In genomic region chr2:241094172-241094571, GRCh38 we compare ENCODE assay signal across 24 cellular contexts. TPM values are rescaled to one million over a fixed set of nuclear protein-coding genes. Genes with fewer than 3 reads are reported as not detected.
DNase-seq lines count a peak whose midpoint lies in the region; ATAC-seq, FAIRE-seq and TF ChIP-seq lines count a peak whose summit lies in the region.
"Had no signal": no experiment of that assay in that cellular context is flagged by ENCODE, and none has a peak within 500 bp of the region (broad histone marks: within the 10 kb centered on the region; RNA-seq: fewer than 3 reads in every experiment).

No MANE protein-coding gene starts in this region.

- peak overlapping the region; percentile 33; the same call in 1 of the 2 replicates for H3K9ac ChIP-seq in iPS-20b (ENCODE audit: low read depth, low read length)

- H3K4me3 Mint-ChIP-seq in activated CD8-positive, alpha-beta T cell treated with anti-CD3 and anti-CD28 coated beads for 36 hours, result no peak overlapping the region
- H3K4me3 Mint-ChIP-seq in activated CD8-positive, alpha-beta T cell treated with anti-CD3 and anti-CD28 coated beads, Interleukin-2, amount 10 ng/mL, durations not matched to agents 7 days and 5 days, result no peak overlapping the region
- no peak overlapping the region for H3K4me3 Mint-ChIP-seq in T-helper 17 cell
- H3K4me3 Mint-ChIP-seq: activated B cell treated with CpG ODN at 0.5 μM for 24 hours; central memory CD8-positive, alpha-beta T cell; type B pancreatic cell had no signal

- no peak for TF ChIP-seq CTCF in activated CD8-positive, alpha-beta T cell treated with anti-CD3 and anti-CD28 coated beads for 36 hours (IDR thresholded peaks at IDR 0.05)
- TF ChIP-seq CTCF in psoas muscle (IDR thresholded peaks at IDR 0.05), result no peak

- no peaks in the 10 kb centered on the region for H3K27me3 Mint-ChIP-seq in activated CD8-positive, alpha-beta T cell treated with anti-CD3 and anti-CD28 coated beads for 36 hours
- H3K27me3 Mint-ChIP-seq in activated CD8-positive, alpha-beta T cell treated with anti-CD3 and anti-CD28 coated beads, Interleukin-2, amount 10 ng/mL, durations not matched to agents 7 days and 5 days (ENCODE audit: low read depth), result no peaks in the 10 kb centered on the region
- no peaks in the 10 kb centered on the region for H3K27me3 Mint-ChIP-seq in T-helper 17 cell
- H3K27me3 Mint-ChIP-seq: activated B cell treated with CpG ODN at 0.5 μM for 24 hours; central memory CD8-positive, alpha-beta T cell; type B pancreatic cell had no signal

- no peak for DNase-seq in activated CD8-positive, alpha-beta T cell treated with anti-CD3 and anti-CD28 coated beads for 36 hours
- DNase-seq in activated CD8-positive, alpha-beta T cell treated with anti-CD3 and anti-CD28 coated beads, Interleukin-2, amount 10 ng/mL, durations not matched to agents 7 days and 5 days, result no peak
- DNase-seq in T-helper 17 cell (no peak), psoas muscle (no peak), frontal cortex (ENCODE audit: low spot score in 2 of 2) (no peak)
- DNase-seq in stimulated activated CD4-positive, alpha-beta T cell treated with anti-CD3 and anti-CD28 coated beads, Interleukin-4, amount 100 ng/mL, for 24 hours, result no peak
- no peak for DNase-seq in stimulated activated CD8-positive, alpha-beta memory T cell treated with anti-CD3 and anti-CD28 coated beads, Interleukin-4, amount 100 ng/mL, for 48 hours
- DNase-seq: activated B cell treated with CpG ODN at 0.5 μM for 24 hours; activated CD4-positive, alpha-beta T cell treated with anti-CD3 and anti-CD28 coated beads, Interleukin-2, amount 50 U/mL, for 4 hours; activated naive CD4-positive, alpha-beta T cell; BE2C; EL; heart right ventricle; KG1; lower lobe of right lung; nucleus accumbens; stomach had no signal

- H3K27ac Mint-ChIP-seq in activated CD8-positive, alpha-beta T cell treated with anti-CD3 and anti-CD28 coated beads for 36 hours, result peak overlapping the region; percentile 5
- H3K27ac Mint-ChIP-seq in activated CD8-positive, alpha-beta T cell treated with anti-CD3 and anti-CD28 coated beads, Interleukin-2, amount 10 ng/mL, durations not matched to agents 7 days and 5 days, result no peak overlapping the region
- peak overlapping the region; percentile 95 for H3K27ac Mint-ChIP-seq in T-helper 17 cell
- H3K27ac Mint-ChIP-seq: type B pancreatic cell had no signal

- H3K4me1 ChIP-seq in iPS-20b (ENCODE audit: insufficient read depth, low read length) (peaks cover 11% of the 10 kb centered on the region), psoas muscle (peaks cover 13% of the 10 kb centered on the region)
- H3K4me1 ChIP-seq: BE2C, HAP-1, heart right ventricle, Peyer's patch had no signal

- WGBS in psoas muscle, 3 donors, result 88 to 95% (median 90%) methylated on average over 7 of the region's 7 CpGs

- H3K27ac ChIP-seq in iPS-20b (ENCODE audit: low read length), result no peak overlapping the region
- peak overlapping the region; percentile 76 for H3K27ac ChIP-seq in psoas muscle
- H3K27ac ChIP-seq: epithelial cell of prostate, heart right ventricle, Peyer's patch, stomach had no signal

- peaks cover 50% of the 10 kb centered on the region for H3K4me1 Mint-ChIP-seq in activated CD8-positive, alpha-beta T cell treated with anti-CD3 and anti-CD28 coated beads for 36 hours (ENCODE audit: low read depth)
- H3K4me1 Mint-ChIP-seq in activated CD8-positive, alpha-beta T cell treated with anti-CD3 and anti-CD28 coated beads, Interleukin-2, amount 10 ng/mL, durations not matched to agents 7 days and 5 days (ENCODE audit: low read depth), result peaks cover 23% of the 10 kb centered on the region
- peaks cover 30% of the 10 kb centered on the region for H3K4me1 Mint-ChIP-seq in T-helper 17 cell

- intact Hi-C loops in activated CD8-positive, alpha-beta T cell treated with anti-CD3 and anti-CD28 coated beads for 36 hours (cut with micrococcal nuclease), result no loop called here
- intact Hi-C loops in psoas muscle (cut with DNase I), result no loop called here

- CTCF ChIA-PET in activated CD8-positive, alpha-beta T cell treated with anti-CD3 and anti-CD28 coated beads for 36 hours (lab: Charles Lee), result interaction anchor here (1.4 kb wide), 1 partner anchor 16 kb away, joined by 3 read pairs; no protein-coding TSS in a partner anchor
- CTCF ChIA-PET in activated CD8-positive, alpha-beta T cell treated with anti-CD3 and anti-CD28 coated beads, Interleukin-2, amount 10 ng/mL, durations not matched to agents 7 days and 5 days (lab: Charles Lee), result no interaction called here

- POLR2A ChIA-PET in activated CD8-positive, alpha-beta T cell treated with anti-CD3 and anti-CD28 coated beads for 36 hours (lab: Charles Lee), result interaction anchor here (0.6 to 2.9 kb wide), 5 partner anchors 10 to 56 kb away, joined by 3 to 9 read pairs (median 6); partner anchors contain the start of genes PASK and PPP1R7
- POLR2A ChIA-PET in activated CD8-positive, alpha-beta T cell treated with anti-CD3 and anti-CD28 coated beads, Interleukin-2, amount 10 ng/mL, durations not matched to agents 7 days and 5 days (lab: Charles Lee), result interaction anchor here (1.2 to 2.3 kb wide), 3 partner anchors 8 to 55 kb away, joined by 3 to 9 read pairs (median 8); partner anchors contain the start of genes MTERF4 and PASK

- H3K36me3 ChIP-seq in iPS-20b (ENCODE audit: insufficient read depth, low read depth, low read length) (peaks cover 85% of the 10 kb centered on the region), psoas muscle (ENCODE audit: insufficient read depth in 1 of 2, low read depth in 1 of 2) (peaks cover 7 to 96% of the 10 kb centered on the region in 2 donors)

- H3K9me3 Mint-ChIP-seq in activated CD8-positive, alpha-beta T cell treated with anti-CD3 and anti-CD28 coated beads for 36 hours, result no peaks in the 10 kb centered on the region
- no peaks in the 10 kb centered on the region for H3K9me3 Mint-ChIP-seq in activated CD8-positive, alpha-beta T cell treated with anti-CD3 and anti-CD28 coated beads, Interleukin-2, amount 10 ng/mL, durations not matched to agents 7 days and 5 days (ENCODE audit: insufficient read depth)
- H3K9me3 Mint-ChIP-seq: activated B cell treated with CpG ODN at 0.5 μM for 24 hours; central memory CD8-positive, alpha-beta T cell; type B pancreatic cell had no signal

- no peaks in the 10 kb centered on the region for H3K27me3 ChIP-seq in iPS-20b (ENCODE audit: insufficient read depth, low read length)
- no peaks in the 10 kb centered on the region for H3K27me3 ChIP-seq in psoas muscle (ENCODE audit: insufficient read depth in 3 of 3, low read length in 2 of 3)
- H3K27me3 ChIP-seq: BE2C, heart right ventricle, Peyer's patch, stomach had no signal

- H3K4me3 ChIP-seq in iPS-20b (ENCODE audit: low read length) (no peak overlapping the region), psoas muscle (no peak overlapping the region)
- H3K4me3 ChIP-seq: HAP-1, heart right ventricle, lower lobe of right lung, Peyer's patch, stomach had no signal

- no peaks in the 10 kb centered on the region for H3K9me3 ChIP-seq in T-helper 17 cell (ENCODE audit: control insufficient read depth, low read length, poor library complexity, severe bottlenecking)
- H3K9me3 ChIP-seq in iPS-20b (ENCODE audit: insufficient read depth, low read depth, low read length), result no peaks in the 10 kb centered on the region
- no peaks in the 10 kb centered on the region for H3K9me3 ChIP-seq in psoas muscle
- H3K9me3 ChIP-seq: BE2C, HAP-1, heart right ventricle, lower lobe of right lung, Peyer's patch, stomach had no signal

- no peak for FAIRE-seq in frontal cortex (lab: Jason Lieb, UNC)
- FAIRE-seq: astrocyte had no signal

- H3K36me3 Mint-ChIP-seq in activated CD8-positive, alpha-beta T cell treated with anti-CD3 and anti-CD28 coated beads for 36 hours (ENCODE audit: low read depth), result peaks cover 63% of the 10 kb centered on the region
- peaks cover 42% of the 10 kb centered on the region for H3K36me3 Mint-ChIP-seq in activated CD8-positive, alpha-beta T cell treated with anti-CD3 and anti-CD28 coated beads, Interleukin-2, amount 10 ng/mL, durations not matched to agents 7 days and 5 days (ENCODE audit: low read depth)
- H3K36me3 Mint-ChIP-seq in T-helper 17 cell (ENCODE audit: low read depth), result peaks cover 11% of the 10 kb centered on the region

- ATAC-seq in activated CD8-positive, alpha-beta T cell treated with anti-CD3 and anti-CD28 coated beads for 36 hours, result no peak
- no peak for ATAC-seq in activated CD8-positive, alpha-beta T cell treated with anti-CD3 and anti-CD28 coated beads, Interleukin-2, amount 10 ng/mL, durations not matched to agents 7 days and 5 days
- ATAC-seq in T-helper 17 cell (no peak), psoas muscle (no peak)

RNA-seq across cellular contexts. Expression of gene MTERF4, which starts 7.9 kb away (rescaled TPM):
- 10 to 100 TPM; 33.2 to 36.6 TPM for total RNA-seq in activated CD8-positive, alpha-beta T cell treated with anti-CD3 and anti-CD28 coated beads for 36 hours
- total RNA-seq in activated CD8-positive, alpha-beta T cell treated with anti-CD3 and anti-CD28 coated beads, Interleukin-2, amount 10 ng/mL, durations not matched to agents 7 days and 5 days, result 10 to 100 TPM; 24.1 to 26.3 TPM
- total RNA-seq in T-helper 17 cell (10 to 100 TPM; 66.7 to 82.9 TPM), psoas muscle (10 to 100 TPM; 27.3 to 39.0 (median 32.6) TPM), frontal cortex (32.6 TPM)
- polyA plus RNA-seq in psoas muscle, result 10 to 100 TPM; 31.8 to 48.0 (median 32.8) TPM

RNA-seq across cellular contexts. Expression of gene PASK, which starts 55.1 kb away (rescaled TPM):
- 10 to 100 TPM; 71.3 to 74.8 TPM for total RNA-seq in activated CD8-positive, alpha-beta T cell treated with anti-CD3 and anti-CD28 coated beads for 36 hours
- total RNA-seq in activated CD8-positive, alpha-beta T cell treated with anti-CD3 and anti-CD28 coated beads, Interleukin-2, amount 10 ng/mL, durations not matched to agents 7 days and 5 days, result 10 to 100 TPM; 46.7 to 52.4 TPM
- total RNA-seq in T-helper 17 cell (100 to 1,000 TPM; 108 to 163 TPM), psoas muscle (1 to 10 TPM in 2 of 4 donors, under 1 TPM in 2; 0.71 to 1.9 (median 1.2) TPM), frontal cortex (15.1 TPM)
- 1 to 10 TPM in 1 of 3 donors, under 1 TPM in 2; 0.41 to 1.3 (median 0.44) TPM for polyA plus RNA-seq in psoas muscle

RNA-seq across cellular contexts. Expression of gene PPP1R7, which starts 56.1 kb away (rescaled TPM):
- 10 to 100 TPM; 82.9 to 88.7 TPM for total RNA-seq in activated CD8-positive, alpha-beta T cell treated with anti-CD3 and anti-CD28 coated beads for 36 hours
- 10 to 100 TPM; 90.8 to 97.2 TPM for total RNA-seq in activated CD8-positive, alpha-beta T cell treated with anti-CD3 and anti-CD28 coated beads, Interleukin-2, amount 10 ng/mL, durations not matched to agents 7 days and 5 days
- total RNA-seq in T-helper 17 cell (10 to 100 TPM; 40.0 to 54.8 TPM), psoas muscle (10 to 100 TPM; 71.3 to 80.8 (median 72.2) TPM), frontal cortex (48.9 TPM)
- polyA plus RNA-seq in psoas muscle, result 100 to 1,000 TPM in 1 of 3 donors, 10 to 100 TPM in 2; 44.0 to 108 (median 74.6) TPM
